In genomic region chr1:41366428-41367101, GRCh38 we compare ENCODE assay signal across 8 cellular contexts. TPM values are rescaled to one million over a fixed set of nuclear protein-coding genes. Genes with fewer than 3 reads are reported as not detected.
DNase-seq lines count a peak whose midpoint lies in the region; ATAC-seq, FAIRE-seq and TF ChIP-seq lines count a peak whose summit lies in the region.

No MANE protein-coding gene starts in this region.

- TF ChIP-seq CTCF in C4-2B (conservative IDR thresholded peaks at IDR 0.05), result no peak
- TF ChIP-seq CTCF in heart right ventricle (IDR thresholded peaks at IDR 0.05), result no peak

- peaks cover 12 to 58% (median 33%) of the 10 kb centered on the region in 9 donors for H3K4me1 ChIP-seq in heart right ventricle
- H3K4me1 ChIP-seq in small intestine (ENCODE audit: control insufficient read depth in 2 of 2, insufficient read depth in 1 of 2, low read depth in 1 of 2, low read length in 1 of 2), result peaks cover 3 to 6% of the 10 kb centered on the region in 2 donors

- ATAC-seq in heart right ventricle, result peak in 4 of 8 donors; percentile 8 to 29 (median 24)
- no peak for ATAC-seq in GM18861 (IDR thresholded peaks at IDR 0.05; ENCODE audit: unreplicated experiment)
- ATAC-seq in GM18517 (IDR thresholded peaks at IDR 0.05; ENCODE audit: unreplicated experiment), result no peak

- intact Hi-C loops in heart right ventricle (cut with DNase I), result loop anchor here in 3 of 10 donors (5.0 to 10.0 kb wide), 2 partner anchors 48 to 51 kb away; no protein-coding TSS in a partner anchor

- H3K27me3 ChIP-seq in heart right ventricle (peaks cover 0 to 74% (median 28%) of the 10 kb centered on the region in 7 donors), small intestine (ENCODE audit: control insufficient read depth in 2 of 2, insufficient read depth in 2 of 2, low read length in 2 of 2) (peaks cover 0 to 10% of the 10 kb centered on the region in 2 donors)

- DNase-seq in NCI-H1092 (lab: John Stamatoyannopoulos, UW) (peak; percentile 35), heart right ventricle (no peak), small intestine (peak; percentile 17), COLO829 (ENCODE audit: low spot score) (no peak)
- peak; percentile 37 for DNase-seq in activated CD4-positive, alpha-beta T cell treated with anti-CD3 and anti-CD28 coated beads for 48 hours

- H3K27ac ChIP-seq in C4-2B, result peak overlapping the region; percentile 80
- peak overlapping the region in 8 of 10 donors; percentile 48 to 80 (median 64) for H3K27ac ChIP-seq in heart right ventricle
- no peak overlapping the region for H3K27ac ChIP-seq in small intestine (ENCODE audit: low read depth in 1 of 2, low read length in 1 of 2)

- FAIRE-seq in small intestine (lab: Jason Lieb, UNC), result no peak

- H3K4me3 ChIP-seq in heart right ventricle, result peak overlapping the region; percentile 10 to 61 (median 49)
- H3K4me3 ChIP-seq in small intestine (ENCODE audit: low read depth in 1 of 2, low read length in 2 of 2), result peak overlapping the region in 1 of 2 donors; percentile 41

- H3K36me3 ChIP-seq in heart right ventricle (no peaks in the 10 kb centered on the region), small intestine (ENCODE audit: control insufficient read depth in 2 of 2, insufficient read depth in 2 of 2, low read length in 2 of 2) (no peaks in the 10 kb centered on the region)

- WGBS in heart right ventricle, 2 donors, result 7 to 9% methylated on average over 49 to 51 of the region's 51 CpGs
- WGBS in small intestine, 3 donors, result 3 to 5% (median 3%) methylated on average over 31 to 51 of the region's 51 CpGs

- H3K9me3 ChIP-seq in heart right ventricle, result no peaks in the 10 kb centered on the region
- H3K9me3 ChIP-seq in small intestine (ENCODE audit: control insufficient read depth, low read depth), result no peaks in the 10 kb centered on the region

RNA-seq across cellular contexts. Expression of gene FOXO6, which starts 5.3 kb away (rescaled TPM):
- 1 to 10 TPM in 8 of 10 donors, under 1 TPM in 2; 0.30 to 2.6 (median 1.4) TPM for total RNA-seq in heart right ventricle
- polyA plus RNA-seq in heart right ventricle (under 1 TPM; 0.77 to 0.95 TPM), small intestine (under 1 TPM in 1 of 3 donors, not detected in 2; 0.34 TPM)

Comparison
In these comparisons a context has a peak if more than half of its experiments do, and no peak if none do; other contexts are left out.
1. H3K27ac ChIP-seq: peak in C4-2B (single experiment) and heart right ventricle (8 of 10); none in small intestine (0 of 2).
2. DNase-seq: peak in NCI-H1092 (single experiment), activated CD4-positive, alpha-beta T cell treated with anti-CD3 and anti-CD28 coated beads for 48 hours (single experiment) and small intestine (single experiment); none in heart right ventricle (0 of 2) and COLO829 (single experiment).